1 cellular context compared by ENCODE assay signal in genomic region chr10:104253106-104253505, GRCh38.
TF ChIP-seq lines count a peak whose summit lies in the region.

No MANE protein-coding gene starts in this region.

TF ChIP-seq in HepG2, 621 proteins besides CTCF, POLR2A, EP300 and RAD21 (continued from another document and continues in another):
- TF ChIP-seq ZNF609 (CRISPR knock-in tag; IDR thresholded peaks at IDR 0.05; ENCODE audit: borderline replicate concordance): peak; percentile 92
- no peak; the same call in 1 of the 2 replicates for TF ChIP-seq ZNF275 (CRISPR knock-in tag; IDR thresholded peaks at IDR 0.05; ENCODE audit: borderline replicate concordance)
- no peak for TF ChIP-seq RELA (CRISPR knock-in tag; IDR thresholded peaks at IDR 0.05)
- TF ChIP-seq DMAP1 (CRISPR knock-in tag; IDR thresholded peaks at IDR 0.05): peak; percentile 34; the same call in 1 of the 2 replicates
- 0 out of 2 replicates have a peak, but pooled peaks have one; percentile 52 for TF ChIP-seq ZBTB21 (CRISPR knock-in tag; IDR thresholded peaks at IDR 0.05)
- peak; percentile 90 for TF ChIP-seq NR2F2 (IDR thresholded peaks at IDR 0.05; ENCODE audit: borderline replicate concordance, low read depth)
- TF ChIP-seq SUZ12 (IDR thresholded peaks at IDR 0.05; ENCODE audit: low read depth, low read length): no peak
- TF ChIP-seq ZNF567 (CRISPR knock-in tag; IDR thresholded peaks at IDR 0.05; ENCODE audit: borderline replicate concordance): no peak
- no peak for TF ChIP-seq ARHGAP35 (CRISPR knock-in tag; IDR thresholded peaks at IDR 0.05; ENCODE audit: borderline replicate concordance)
- TF ChIP-seq GZF1 (CRISPR knock-in tag; IDR thresholded peaks at IDR 0.05): no peak
- TF ChIP-seq ONECUT2 (CRISPR knock-in tag; IDR thresholded peaks at IDR 0.05): peak; percentile 49; the same call in 1 of the 2 replicates
- TF ChIP-seq SRY (CRISPR knock-in tag; IDR thresholded peaks at IDR 0.05): no peak
- no peak for TF ChIP-seq MAFK (conservative IDR thresholded peaks at IDR 0.05 in 1 of 2, IDR thresholded peaks at IDR 0.05 in 1 of 2; ENCODE audit: low read length in 2 of 2)
- TF ChIP-seq GPBP1L1 (CRISPR knock-in tag; IDR thresholded peaks at IDR 0.05): no peak
- TF ChIP-seq GABPA (IDR thresholded peaks at IDR 0.05; ENCODE audit: low read depth, low read length): no peak
- TF ChIP-seq GABPA (CRISPR knock-in tag; IDR thresholded peaks at IDR 0.05; ENCODE audit: low read depth): peak; percentile 39; the same call in 1 of the 2 replicates
- TF ChIP-seq SKI (IDR thresholded peaks at IDR 0.05; ENCODE audit: partially characterized antibody): peak; percentile 83
- peak; percentile 87; the same call in 1 of the 2 replicates for TF ChIP-seq ZNF136 (CRISPR knock-in tag; IDR thresholded peaks at IDR 0.05; ENCODE audit: low read depth)
- TF ChIP-seq MLXIP (CRISPR knock-in tag; IDR thresholded peaks at IDR 0.05; ENCODE audit: borderline replicate concordance): no peak
- TF ChIP-seq DMTF1 (CRISPR knock-in tag; IDR thresholded peaks at IDR 0.05): no peak
- no peak for TF ChIP-seq THAP7 (CRISPR knock-in tag; IDR thresholded peaks at IDR 0.05)
- peak; percentile 30; the same call in 1 of the 2 replicates for TF ChIP-seq KDM1A (CRISPR knock-in tag; IDR thresholded peaks at IDR 0.05)
- no peak; the same call in 1 of the 2 replicates for TF ChIP-seq ZNF615 (CRISPR knock-in tag; IDR thresholded peaks at IDR 0.05; ENCODE audit: borderline replicate concordance)
- no peak for TF ChIP-seq THAP8 (CRISPR knock-in tag; IDR thresholded peaks at IDR 0.05; ENCODE audit: borderline replicate concordance)
- TF ChIP-seq SP1 (IDR thresholded peaks at IDR 0.05): no peak
- TF ChIP-seq SP1 (CRISPR knock-in tag; IDR thresholded peaks at IDR 0.05): no peak
- TF ChIP-seq MYC (CRISPR knock-in tag; IDR thresholded peaks at IDR 0.05; ENCODE audit: borderline replicate concordance): no peak
- TF ChIP-seq NFATC3 (CRISPR knock-in tag; IDR thresholded peaks at IDR 0.05): no peak
- peak; percentile 88; the same call in 1 of the 2 replicates for TF ChIP-seq AHDC1 (CRISPR knock-in tag; IDR thresholded peaks at IDR 0.05; ENCODE audit: borderline replicate concordance)
- TF ChIP-seq MTF1 (CRISPR knock-in tag; IDR thresholded peaks at IDR 0.05): no peak
- TF ChIP-seq ZNF691 (CRISPR knock-in tag; IDR thresholded peaks at IDR 0.05; ENCODE audit: borderline replicate concordance, low read depth): no peak
- TF ChIP-seq SETDB1 (CRISPR knock-in tag; IDR thresholded peaks at IDR 0.05; ENCODE audit: borderline replicate concordance): no peak
- TF ChIP-seq ZBTB49 (CRISPR knock-in tag; IDR thresholded peaks at IDR 0.05; ENCODE audit: borderline replicate concordance): no peak
